In genomic region chr9:124013263-124014211, GRCh38 we compare ENCODE assay signal across 1 cellular context.
TF ChIP-seq lines count a peak whose summit lies in the region.

No MANE protein-coding gene starts in this region.

TF ChIP-seq in WTC11, 78 proteins besides CTCF, POLR2A, EP300 and RAD21 (continued from another document):
- TF ChIP-seq, protein P1, sequence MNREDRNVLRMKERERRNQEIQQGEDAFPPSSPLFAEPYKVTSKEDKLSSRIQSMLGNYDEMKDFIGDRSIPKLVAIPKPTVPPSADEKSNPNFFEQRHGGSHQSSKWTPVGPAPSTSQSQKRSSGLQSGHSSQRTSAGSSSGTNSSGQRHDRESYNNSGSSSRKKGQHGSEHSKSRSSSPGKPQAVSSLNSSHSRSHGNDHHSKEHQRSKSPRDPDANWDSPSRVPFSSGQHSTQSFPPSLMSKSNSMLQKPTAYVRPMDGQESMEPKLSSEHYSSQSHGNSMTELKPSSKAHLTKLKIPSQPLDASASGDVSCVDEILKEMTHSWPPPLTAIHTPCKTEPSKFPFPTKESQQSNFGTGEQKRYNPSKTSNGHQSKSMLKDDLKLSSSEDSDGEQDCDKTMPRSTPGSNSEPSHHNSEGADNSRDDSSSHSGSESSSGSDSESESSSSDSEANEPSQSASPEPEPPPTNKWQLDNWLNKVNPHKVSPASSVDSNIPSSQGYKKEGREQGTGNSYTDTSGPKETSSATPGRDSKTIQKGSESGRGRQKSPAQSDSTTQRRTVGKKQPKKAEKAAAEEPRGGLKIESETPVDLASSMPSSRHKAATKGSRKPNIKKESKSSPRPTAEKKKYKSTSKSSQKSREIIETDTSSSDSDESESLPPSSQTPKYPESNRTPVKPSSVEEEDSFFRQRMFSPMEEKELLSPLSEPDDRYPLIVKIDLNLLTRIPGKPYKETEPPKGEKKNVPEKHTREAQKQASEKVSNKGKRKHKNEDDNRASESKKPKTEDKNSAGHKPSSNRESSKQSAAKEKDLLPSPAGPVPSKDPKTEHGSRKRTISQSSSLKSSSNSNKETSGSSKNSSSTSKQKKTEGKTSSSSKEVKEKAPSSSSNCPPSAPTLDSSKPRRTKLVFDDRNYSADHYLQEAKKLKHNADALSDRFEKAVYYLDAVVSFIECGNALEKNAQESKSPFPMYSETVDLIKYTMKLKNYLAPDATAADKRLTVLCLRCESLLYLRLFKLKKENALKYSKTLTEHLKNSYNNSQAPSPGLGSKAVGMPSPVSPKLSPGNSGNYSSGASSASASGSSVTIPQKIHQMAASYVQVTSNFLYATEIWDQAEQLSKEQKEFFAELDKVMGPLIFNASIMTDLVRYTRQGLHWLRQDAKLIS (CRISPR knock-in tag; IDR thresholded peaks at IDR 0.05; ENCODE audit: borderline replicate concordance), result no peak
- no peak for TF ChIP-seq E2F1 (CRISPR knock-in tag; IDR thresholded peaks at IDR 0.05)
